ENCODE assay signal across 8 cellular contexts in the genomic region with DNA sequence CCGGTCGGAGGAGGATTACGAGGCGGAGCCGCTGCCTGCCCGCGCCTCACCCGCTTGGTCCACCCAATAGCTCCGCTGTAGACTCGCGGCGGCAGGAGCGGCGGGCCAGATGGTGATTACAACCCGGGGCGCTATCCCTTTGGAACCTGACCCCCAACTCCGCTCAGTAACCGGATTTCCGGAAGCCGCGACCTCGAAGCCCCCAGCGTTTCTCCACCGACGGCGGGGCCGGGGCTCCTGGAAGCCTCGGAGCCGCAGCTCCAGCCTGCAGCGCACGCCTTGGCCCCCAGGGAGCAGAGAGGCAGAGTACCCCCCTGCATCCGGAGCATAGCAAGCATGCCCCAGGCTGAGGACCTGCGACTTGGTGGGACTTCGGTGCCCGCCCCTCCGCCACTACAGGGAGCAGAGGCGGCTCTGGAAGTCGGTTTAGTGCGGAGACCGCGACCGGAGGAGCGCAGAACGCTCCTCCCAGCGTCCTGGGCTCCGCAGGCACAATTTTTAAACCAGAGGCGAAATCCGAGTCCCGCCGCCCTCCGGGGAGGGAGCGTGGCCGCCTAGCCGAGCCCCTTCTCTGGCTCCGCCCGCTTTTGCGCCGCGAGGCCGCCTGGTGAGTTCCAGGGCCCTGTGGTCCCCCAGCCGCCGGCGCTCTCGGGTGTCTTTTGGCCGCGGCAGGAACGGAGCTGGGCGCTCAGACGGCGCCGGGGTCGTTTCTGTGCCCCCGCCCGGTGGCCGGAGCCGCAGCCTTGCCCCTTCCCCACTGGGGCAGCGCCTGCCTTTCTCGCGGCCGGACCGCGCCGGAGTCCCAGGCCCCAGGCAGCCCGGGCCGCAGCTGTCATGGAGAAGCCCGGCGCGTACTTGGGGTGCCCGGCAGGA. TPM values are rescaled to one million over a fixed set of nuclear protein-coding genes. Genes with fewer than 3 reads are reported as not detected.
DNase-seq lines count a peak whose midpoint lies in the region; ATAC-seq and TF ChIP-seq lines count a peak whose summit lies in the region.

No MANE protein-coding gene starts in this region.

- intact Hi-C loops in IMR-90 (cut with micrococcal nuclease), result no loop called here
- intact Hi-C loops in activated naive CD4-positive, alpha-beta T cell treated with anti-CD3 and anti-CD28 coated beads for 36 hours (cut with micrococcal nuclease), result loop anchor here (2.0 to 5.0 kb wide), 4 partner anchors 22 to 708 kb away; a partner anchor contains a TSS
- intact Hi-C loops in heart right ventricle (cut with DNase I), result loop anchor here in 9 of 10 donors (2.0 to 10.0 kb wide), 3 partner anchors 28 to 353 kb away; a partner anchor contains a TSS

- H3K4me3 ChIP-seq in CD8-positive, alpha-beta memory T cell (ENCODE audit: low read length), result peak overlapping the region; percentile 25
- H3K4me3 ChIP-seq in IMR-90 (ENCODE audit: insufficient read depth, low read depth, low read length) (peak overlapping the region; percentile 38), heart right ventricle (peak overlapping the region; percentile 39 to 65 (median 58))

- POLR2A ChIA-PET in CD8-positive, alpha-beta memory T cell (lab: Charles Lee), result no interaction called here
- POLR2A ChIA-PET in IMR-90 (lab: Charles Lee; ENCODE audit: unreplicated experiment), result no interaction called here

- no peaks in the 10 kb centered on the region for H3K9me3 ChIP-seq in CD8-positive, alpha-beta memory T cell (ENCODE audit: low read length)
- H3K9me3 ChIP-seq in IMR-90 (ENCODE audit: control insufficient read depth, insufficient read depth, low read length) (no peaks in the 10 kb centered on the region), heart right ventricle (no peaks in the 10 kb centered on the region)

- no peak overlapping the region for H4K8ac ChIP-seq in IMR-90 (ENCODE audit: low read depth in 2 of 2, low read length in 2 of 2)

- TF ChIP-seq RAD21 in IMR-90 (IDR thresholded peaks at IDR 0.05; ENCODE audit: low read length), result no peak

- H2BK20ac ChIP-seq in IMR-90 (ENCODE audit: low read depth, low read length), result no peak overlapping the region

- H2BK15ac ChIP-seq in IMR-90 (ENCODE audit: low read depth, low read length), result no peak overlapping the region

- in situ Hi-C loops in IMR-90 (cut with MboI; ENCODE audit: low sequenced_read_pairs), result no loop called here

- peak overlapping the region; percentile 88 for H2AFZ ChIP-seq in IMR-90 (replicated peaks; ENCODE audit: low read length, poor library complexity)

- WGBS in IMR-90 (ENCODE audit: extremely low coverage in 2 of 2, insufficient read length in 1 of 2), 2 experiments, result 1% methylated on average over 45 of the region's 89 CpGs; no CpG with 5 or more reads in 1 of the 2 experiments
- WGBS in heart right ventricle, 2 donors, result 1% methylated on average over 86 to 89 of the region's 89 CpGs

- H3K27me3 ChIP-seq in CD8-positive, alpha-beta memory T cell (ENCODE audit: insufficient read depth, low read length, poor library complexity, severe bottlenecking), result peaks cover 32% of the 10 kb centered on the region
- H3K27me3 ChIP-seq in IMR-90 (ENCODE audit: control insufficient read depth, insufficient read depth, low read length) (peaks cover 34% of the 10 kb centered on the region), heart right ventricle (peaks cover 7 to 78% (median 71%) of the 10 kb centered on the region in 7 donors)

- H3K36me3 Mint-ChIP-seq in CD8-positive, alpha-beta memory T cell, result no peaks in the 10 kb centered on the region
- no peaks in the 10 kb centered on the region for H3K36me3 Mint-ChIP-seq in activated naive CD4-positive, alpha-beta T cell treated with anti-CD3 and anti-CD28 coated beads for 36 hours (ENCODE audit: low read depth)

- peak in 4 of 5 donors; percentile 14 to 54 (median 23) for DNase-seq in CD8-positive, alpha-beta memory T cell
- DNase-seq in IMR-90 (no peak), heart right ventricle (peak; percentile 21 to 58), retina (peak; percentile 80), AML-193 (lab: John Stamatoyannopoulos, UW) (no peak)
- DNase-seq in activated naive CD4-positive, alpha-beta T cell treated with anti-CD3 and anti-CD28 coated beads for 36 hours, result peak; percentile 31

- no peak overlapping the region for H4K91ac ChIP-seq in IMR-90 (ENCODE audit: insufficient read depth, low read depth, low read length)

- peaks cover 48 to 71% of the 10 kb centered on the region in 2 donors for H3K27me3 Mint-ChIP-seq in CD8-positive, alpha-beta memory T cell
- H3K27me3 Mint-ChIP-seq in activated naive CD4-positive, alpha-beta T cell treated with anti-CD3 and anti-CD28 coated beads for 36 hours (ENCODE audit: low read depth), result peaks cover 59% of the 10 kb centered on the region

- dilution Hi-C loops in IMR-90 (cut with HindIII; ENCODE audit: low sequenced_read_pairs, unreplicated experiment), result no loop called here

- H3K23ac ChIP-seq in IMR-90 (ENCODE audit: low read depth, low read length), result no peak overlapping the region

- H3K56ac ChIP-seq in IMR-90 (ENCODE audit: extremely low read depth, insufficient read depth, low read length), result no peak overlapping the region

- H2BK120ac ChIP-seq in IMR-90 (ENCODE audit: low read depth, low read length), result no peak overlapping the region

- no peak overlapping the region for H2BK5ac ChIP-seq in IMR-90 (ENCODE audit: low read depth, low read length, poor library complexity, severe bottlenecking)

- no peaks in the 10 kb centered on the region for H3K79me1 ChIP-seq in IMR-90 (ENCODE audit: low read depth in 1 of 2, low read length in 2 of 2)

- no peaks in the 10 kb centered on the region for H4K20me1 ChIP-seq in IMR-90 (ENCODE audit: insufficient read depth, low read length)

- H3K27ac Mint-ChIP-seq in CD8-positive, alpha-beta memory T cell, result no peak overlapping the region
- no peak overlapping the region for H3K27ac Mint-ChIP-seq in activated naive CD4-positive, alpha-beta T cell treated with anti-CD3 and anti-CD28 coated beads for 36 hours

- no peaks in the 10 kb centered on the region for H3K36me3 ChIP-seq in CD8-positive, alpha-beta memory T cell (ENCODE audit: insufficient read depth, low read length)
- H3K36me3 ChIP-seq in IMR-90 (ENCODE audit: control insufficient read depth, insufficient read depth, low read length), result no peaks in the 10 kb centered on the region
- H3K36me3 ChIP-seq in heart right ventricle, result no peaks in the 10 kb centered on the region

- no peak for TF ChIP-seq POLR2A in IMR-90 (IDR thresholded peaks at IDR 0.05; ENCODE audit: low read depth, low read length)

- no peak overlapping the region for H4K5ac ChIP-seq in IMR-90 (ENCODE audit: low read depth, low read length)

- no peak overlapping the region for H2AK5ac ChIP-seq in IMR-90 (ENCODE audit: low read depth, low read length)

- no peak overlapping the region for H3K14ac ChIP-seq in IMR-90 (replicated peaks; ENCODE audit: low read depth, low read length)

- H3K18ac ChIP-seq in IMR-90 (ENCODE audit: low read depth, low read length), result no peak overlapping the region

- H3K4me3 Mint-ChIP-seq in CD8-positive, alpha-beta memory T cell, result peak overlapping the region; percentile 76 to 93 (median 82)
- peak overlapping the region; percentile 67 for H3K4me3 Mint-ChIP-seq in activated naive CD4-positive, alpha-beta T cell treated with anti-CD3 and anti-CD28 coated beads for 36 hours

- TF ChIP-seq CTCF in IMR-90 (conservative IDR thresholded peaks at IDR 0.05; ENCODE audit: low read depth, low read length) (no peak), heart right ventricle (IDR thresholded peaks at IDR 0.05) (no peak)

- peak; percentile 35 for ATAC-seq in IMR-90 (ENCODE audit: low read depth)
- ATAC-seq in heart right ventricle, result peak; percentile 29 to 62 (median 54)
- no peak for ATAC-seq in HG03439 (IDR thresholded peaks at IDR 0.05; ENCODE audit: unreplicated experiment)
- no peak for ATAC-seq in GM18520 (IDR thresholded peaks at IDR 0.05; ENCODE audit: unreplicated experiment)

- H3K4me2 ChIP-seq in IMR-90 (ENCODE audit: low read depth, low read length), result peak overlapping the region; percentile 47

- CTCF ChIA-PET in CD8-positive, alpha-beta memory T cell (lab: Charles Lee), result interaction anchor here (0.8 to 3.2 kb wide), 8 partner anchors 8 to 708 kb away, joined by 3 to 14 read pairs (median 4); a partner anchor contains a TSS
- CTCF ChIA-PET in IMR-90 (lab: Yijun Ruan, JAX), result interaction anchor here (1.1 to 2.0 kb wide), 4 partner anchors 8 to 14 kb away, joined by 3 to 8 read pairs (median 4); no protein-coding TSS in a partner anchor
- CTCF ChIA-PET in activated naive CD4-positive, alpha-beta T cell treated with anti-CD3 and anti-CD28 coated beads for 36 hours (lab: Charles Lee), result interaction anchor here (0.5 to 1.5 kb wide), 8 partner anchors 8 to 351 kb away, joined by 3 to 5 read pairs (median 4); no protein-coding TSS in a partner anchor

- no peaks in the 10 kb centered on the region; the same call in 1 of the 2 replicates for H3K9me1 ChIP-seq in IMR-90 (ENCODE audit: insufficient read depth, low read length)

- H3K27ac ChIP-seq in CD8-positive, alpha-beta memory T cell (ENCODE audit: low read depth, low read length), result no peak overlapping the region
- H3K27ac ChIP-seq in IMR-90 (ENCODE audit: insufficient read depth, low read length), result no peak overlapping the region
- H3K27ac ChIP-seq in heart right ventricle, result peak overlapping the region in 4 of 10 donors; percentile 18 to 61 (median 36)

- peaks cover 5% of the 10 kb centered on the region for H3K4me1 ChIP-seq in CD8-positive, alpha-beta memory T cell (ENCODE audit: insufficient read depth, low read length)
- H3K4me1 ChIP-seq in IMR-90 (ENCODE audit: control insufficient read depth, insufficient read depth, low read length) (no peaks in the 10 kb centered on the region), heart right ventricle (peaks cover 5 to 40% (median 27%) of the 10 kb centered on the region in 9 donors)

- peak overlapping the region; percentile 23 for H2AK9ac ChIP-seq in IMR-90 (replicated peaks; ENCODE audit: low read depth, low read length, poor library complexity)

- no TSS peak for BruUV-seq in IMR-90 (replicated peaks; lab: Mats Ljungman, UMichigan)

- H3K4me1 Mint-ChIP-seq in CD8-positive, alpha-beta memory T cell, result peaks cover 0 to 21% (median 3%) of the 10 kb centered on the region in 3 donors
- peaks cover 7% of the 10 kb centered on the region for H3K4me1 Mint-ChIP-seq in activated naive CD4-positive, alpha-beta T cell treated with anti-CD3 and anti-CD28 coated beads for 36 hours (ENCODE audit: low read depth)

- no peaks in the 10 kb centered on the region for H3K9me3 Mint-ChIP-seq in CD8-positive, alpha-beta memory T cell
- no peaks in the 10 kb centered on the region for H3K9me3 Mint-ChIP-seq in activated naive CD4-positive, alpha-beta T cell treated with anti-CD3 and anti-CD28 coated beads for 36 hours

- H3K4ac ChIP-seq in IMR-90 (ENCODE audit: low read depth, low read length), result no peak overlapping the region

- no peak overlapping the region for H3K9ac ChIP-seq in IMR-90 (ENCODE audit: low read depth, low read length)

RNA-seq across cellular contexts. Expression of a gene that starts 28.2 kb away (rescaled TPM):
- 10 to 100 TPM; 40.3 to 40.4 TPM for total RNA-seq in CD8-positive, alpha-beta memory T cell
- 16.6 TPM for polyA plus RNA-seq in CD8-positive, alpha-beta memory T cell
- total RNA-seq in IMR-90 (2012; rRNA removed) (22.9 and 28.3 TPM in 2 replicates), heart right ventricle (10 to 100 TPM; 11.6 to 16.5 (median 14.1) TPM)
- polyA plus RNA-seq in IMR-90 (2012; rRNA removed) (6.1 and 7.5 TPM in 2 replicates), heart right ventricle (10 to 100 TPM in 1 of 2 donors, 1 to 10 TPM in 1; 8.0 to 10.1 TPM)
- 1.0 and 2.1 TPM in 2 replicates for polyA plus RNA-seq in IMR-90 (2012; cell fraction: cytosol; rRNA removed)
- polyA plus RNA-seq in IMR-90 (2012; cell fraction: nucleus; rRNA removed; ENCODE audit: low replicate concordance), result 1.2 and 6.4 TPM in 2 replicates
- total RNA-seq in activated naive CD4-positive, alpha-beta T cell treated with anti-CD3 and anti-CD28 coated beads for 36 hours, result 10 to 100 TPM; 21.4 to 21.6 TPM

Comparison
In these comparisons a context has a peak if more than half of its experiments do, and no peak if none do; other contexts are left out.
1. DNase-seq: peak in CD8-positive, alpha-beta memory T cell (4 of 5), activated naive CD4-positive, alpha-beta T cell treated with anti-CD3 and anti-CD28 coated beads for 36 hours (single experiment), heart right ventricle (2 of 2) and retina (single experiment); none in IMR-90 (single experiment) and AML-193 (0 of 2).
2. ATAC-seq: peak in IMR-90 (single experiment) and heart right ventricle (8 of 8); none in HG03439 (single experiment) and GM18520 (single experiment).
3. Peak in every context shown above with its lines, with median percentiles within 50 percentile points of each other: H3K4me3 ChIP-seq.